In the genomic region with DNA sequence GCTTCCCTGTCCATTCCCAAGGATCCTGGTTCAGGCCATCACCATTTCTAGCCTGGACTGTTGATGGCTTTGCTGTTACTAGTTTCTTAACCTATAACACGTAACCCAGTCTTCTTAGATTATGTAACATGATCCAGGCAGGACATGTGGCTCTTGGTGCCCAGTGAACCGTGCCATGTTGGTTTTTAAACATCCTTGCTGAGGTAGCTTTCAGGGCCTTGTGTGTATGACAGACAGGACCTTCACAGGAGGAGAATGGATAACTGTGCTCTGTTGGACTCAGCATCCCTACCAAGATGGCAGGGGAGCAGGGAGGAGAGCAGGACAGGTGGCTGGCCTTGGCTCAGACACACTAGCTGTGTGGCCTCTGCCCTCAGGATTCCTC, we compare ENCODE assay signal across 12 cellular contexts. TPM values are rescaled to one million over a fixed set of nuclear protein-coding genes. Genes with fewer than 3 reads are reported as not detected.
DNase-seq lines count a peak whose midpoint lies in the region.
"Had no signal": no experiment of that assay in that cellular context is flagged by ENCODE, and none has a peak within 500 bp of the region (broad histone marks: within the 10 kb centered on the region; RNA-seq: fewer than 3 reads in every experiment).

No MANE protein-coding gene starts in this region.

- H3K9me3 ChIP-seq in skeletal muscle tissue (ENCODE audit: control insufficient read depth in 3 of 3, low read length in 3 of 3): peaks cover 0 to 5% (median 0%) of the 10 kb centered on the region in 3 donors
- H3K9me3 ChIP-seq: mucosa of descending colon, pancreas had no signal

- H3K9ac ChIP-seq in skeletal muscle tissue (ENCODE audit: low read depth in 1 of 3, low read length in 3 of 3): no peak overlapping the region

- DNase-seq in NCI-H1105 treated with DMSO at 0.1 percent for 48 hours (lab: John Stamatoyannopoulos, UW) (peak; percentile 22), NCI-H1105 (lab: John Stamatoyannopoulos, UW) (no peak), NAMALWA (ENCODE audit: low spot score) (peak; percentile 18), NCI-H2227 (lab: John Stamatoyannopoulos, UW; ENCODE audit: unreplicated experiment) (no peak), MV-4-11 (lab: John Stamatoyannopoulos, UW) (no peak), germinal center (ENCODE audit: low spot score) (no peak)
- DNase-seq: CD8-positive, alpha-beta T cell; islet precursor cell; mucosa of descending colon; pancreas had no signal

- H3K27me3 ChIP-seq in skeletal muscle tissue (ENCODE audit: control insufficient read depth in 3 of 3, insufficient read depth in 3 of 3, low read length in 3 of 3): no peaks in the 10 kb centered on the region
- H3K27me3 ChIP-seq: pancreas had no signal

- H3K27ac ChIP-seq in cingulate gyrus (ENCODE audit: low read depth, low read length) (peak overlapping the region; percentile 4), skeletal muscle tissue (ENCODE audit: low read depth, low read length) (peak overlapping the region; percentile 79)
- H3K27ac ChIP-seq: pancreas had no signal

- H3K36me3 ChIP-seq in skeletal muscle tissue (ENCODE audit: control insufficient read depth in 3 of 3, insufficient read depth in 3 of 3, low read length in 3 of 3): no peaks in the 10 kb centered on the region
- H3K36me3 ChIP-seq: pancreas had no signal

- no peak overlapping the region for H3K4me3 ChIP-seq in skeletal muscle tissue (ENCODE audit: low read length in 3 of 3)
- H3K4me3 ChIP-seq: mucosa of descending colon, pancreas had no signal

- H3K4me1 ChIP-seq in skeletal muscle tissue (ENCODE audit: control insufficient read depth in 3 of 3, insufficient read depth in 3 of 3, low read length in 3 of 3): peaks cover 44 to 49% (median 45%) of the 10 kb centered on the region in 3 donors
- H3K4me1 ChIP-seq: pancreas had no signal

RNA-seq across cellular contexts. Expression of gene PANK2, which starts 46.8 kb away (rescaled TPM):
- total RNA-seq in skeletal muscle tissue: 39.7 TPM

Comparison
In these comparisons a context has a peak if more than half of its experiments do, and no peak if none do; other contexts are left out.
1. DNase-seq: peak in NCI-H1105 treated with DMSO at 0.1 percent for 48 hours (single experiment) and NAMALWA (single experiment); none in NCI-H1105 (single experiment), NCI-H2227 (single experiment), MV-4-11 (single experiment) and germinal center (single experiment).